ENCODE assay signal across 17 cellular contexts in genomic region chr14:32014498-32014897, GRCh38.
A peak's percentile ranks its signal among the peaks of the same experiment; 100 is the strongest.
DNase-seq lines count a peak whose midpoint lies in the region; ATAC-seq, FAIRE-seq and TF ChIP-seq lines count a peak whose summit lies in the region.
"Had no signal": no experiment of that assay in that cellular context is flagged by ENCODE, and none has a peak within 500 bp of the region (broad histone marks: within the 10 kb centered on the region; RNA-seq: fewer than 3 reads in every experiment).

No MANE protein-coding gene starts in this region.

- H3K9me3 ChIP-seq in HepG2 (ENCODE audit: low read length) (no peaks in the 10 kb centered on the region), right lobe of liver (no peaks in the 10 kb centered on the region), trophoblast cell (ENCODE audit: insufficient read depth, low read depth, low read length) (no peaks in the 10 kb centered on the region)
- H3K9me3 ChIP-seq: BLaER1 treated with 17β-estradiol and CSF1 and Interleukin-3, amounts not matched to agents 10 nM and 100 nM had no signal

- no peak for FAIRE-seq in HepG2 (lab: Jason Lieb, UNC)
- FAIRE-seq: GM12878 had no signal

- POLR2A ChIA-PET in HepG2 (lab: Yijun Ruan, JAX), result no interaction called here

- no peak for TF ChIP-seq EP300 in HepG2 (IDR thresholded peaks at IDR 0.05; ENCODE audit: low read depth in 2 of 2, low read length in 2 of 2)
- no peak for TF ChIP-seq EP300 in HepG2 (CRISPR knock-in tag; IDR thresholded peaks at IDR 0.05; ENCODE audit: borderline replicate concordance)

- peak overlapping the region; percentile 20 for H2BK12ac ChIP-seq in trophoblast cell (ENCODE audit: low read length)

- H3K27me3 ChIP-seq in HepG2 (ENCODE audit: control insufficient read depth in 1 of 2, insufficient read depth in 2 of 2, low read length in 2 of 2) (peaks cover 0 to 4% of the 10 kb centered on the region in 2 experiments; a peak in 1 of 5 replicates), right lobe of liver (no peaks in the 10 kb centered on the region), layer of hippocampus (ENCODE audit: control insufficient read depth, insufficient read depth, low read length) (no peaks in the 10 kb centered on the region), trophoblast cell (ENCODE audit: insufficient read depth, low read length) (no peaks in the 10 kb centered on the region)
- H3K27me3 ChIP-seq: BLaER1 treated with 17β-estradiol and CSF1 and Interleukin-3, amounts not matched to agents 10 nM and 100 nM had no signal

- peaks cover 27% of the 10 kb centered on the region for H3K4me1 ChIP-seq in HepG2 (ENCODE audit: insufficient read depth, low read length)
- no peaks in the 10 kb centered on the region for H3K4me1 ChIP-seq in right lobe of liver
- H3K4me1 ChIP-seq in trophoblast cell (ENCODE audit: control insufficient read depth in 1 of 2, insufficient read depth in 2 of 2, low read length in 2 of 2), result peaks cover 10 to 14% of the 10 kb centered on the region in 2 experiments

- no peaks in the 10 kb centered on the region for H3K36me3 ChIP-seq in HepG2 (replicated peaks in 1 of 2; ENCODE audit: control insufficient read depth in 1 of 2, insufficient read depth in 2 of 2, low read length in 2 of 2)
- no peaks in the 10 kb centered on the region for H3K36me3 ChIP-seq in right lobe of liver
- no peaks in the 10 kb centered on the region for H3K36me3 ChIP-seq in trophoblast cell (ENCODE audit: control insufficient read depth in 1 of 2, insufficient read depth in 2 of 2, low read length in 2 of 2)
- H3K36me3 ChIP-seq: BLaER1 treated with 17β-estradiol and CSF1 and Interleukin-3, amounts not matched to agents 10 nM and 100 nM had no signal

- H3K4me3 ChIP-seq in HepG2 (replicated peaks in 1 of 3; ENCODE audit: insufficient read depth in 1 of 3, low read depth in 2 of 3, low read length in 3 of 3) (no peak overlapping the region), right lobe of liver (no peak overlapping the region), trophoblast cell (ENCODE audit: low read depth, low read length) (no peak overlapping the region)
- H3K4me3 ChIP-seq: BLaER1 treated with 17β-estradiol and CSF1 and Interleukin-3, amounts not matched to agents 10 nM and 100 nM; GM12878 had no signal

- H4K8ac ChIP-seq in trophoblast cell (ENCODE audit: low read depth, low read length), result no peak overlapping the region

- H2AK5ac ChIP-seq in trophoblast cell (ENCODE audit: low read length), result no peak overlapping the region

- no peak overlapping the region for H4K91ac ChIP-seq in trophoblast cell (ENCODE audit: low read depth, low read length)

- intact Hi-C loops in HepG2 (cut with micrococcal nuclease; ENCODE audit: unreplicated experiment), result loop anchor here (5.0 kb wide), 1 partner anchor 238 kb away; no protein-coding TSS in a partner anchor
- intact Hi-C loops in right lobe of liver (cut with DNase I), result no loop called here
- intact Hi-C loops in posterior cingulate gyrus (cut with DNase I), result no loop called here

- BruUV-seq in HepG2 (replicated peaks; lab: Mats Ljungman, UMichigan), result no TSS peak

- no peak for TF ChIP-seq POLR2A in HepG2 (IDR thresholded peaks at IDR 0.05; ENCODE audit: insufficient read depth in 1 of 2, low read depth in 2 of 2, low read length in 2 of 2)
- no peak for TF ChIP-seq POLR2A in right lobe of liver (IDR thresholded peaks at IDR 0.05)

- no peak overlapping the region for H2AFZ ChIP-seq in HepG2 (ENCODE audit: low read length)
- H2AFZ ChIP-seq in trophoblast cell (ENCODE audit: insufficient read depth, low read length, poor library complexity), result peak overlapping the region; percentile 67

- no peaks in the 10 kb centered on the region for H3K79me2 ChIP-seq in HepG2 (ENCODE audit: insufficient read depth, low read length)
- peaks cover 2% of the 10 kb centered on the region for H3K79me2 ChIP-seq in trophoblast cell (ENCODE audit: control insufficient read depth, insufficient read depth, low read length, poor library complexity)

- H3K18ac ChIP-seq in trophoblast cell (ENCODE audit: low read length), result no peak overlapping the region

- H3K14ac ChIP-seq in trophoblast cell (ENCODE audit: low read length), result no peak overlapping the region

- H3K79me1 ChIP-seq in trophoblast cell (ENCODE audit: low read length), result peaks cover 2% of the 10 kb centered on the region

- H2BK5ac ChIP-seq in trophoblast cell (ENCODE audit: low read depth, low read length, poor library complexity), result no peak overlapping the region

- H3K27ac ChIP-seq in HepG2 (ENCODE audit: extremely low read length, insufficient read depth, low read length) (no peak overlapping the region), right lobe of liver (no peak overlapping the region), layer of hippocampus (ENCODE audit: low read depth, low read length) (peak overlapping the region; percentile 10), trophoblast cell (ENCODE audit: low read depth, low read length) (no peak overlapping the region)
- H3K27ac ChIP-seq: BLaER1 treated with 17β-estradiol and CSF1 and Interleukin-3, amounts not matched to agents 10 nM and 100 nM had no signal

- ATAC-seq in HepG2 (no peak), right lobe of liver (no peak)
- ATAC-seq: GM12878 had no signal

- DNase-seq in HepG2 (ENCODE audit: low spot score) (no peak), right lobe of liver (no peak), trophoblast cell (no peak), posterior cingulate gyrus (no peak), pons (ENCODE audit: low spot score) (no peak)
- DNase-seq: CD8-positive, alpha-beta memory T cell; COR-L47; DMS 273 treated with DMSO at 0.1 percent for 48 hours; DMS53; DND-41; EL; GOT3; H7; IMR-90 had no signal

- in situ Hi-C loops in HepG2 (cut with HindIII; ENCODE audit: extremely low pct_ligation_motif_present, low pct_unique_long_range_greater_than_20kb), result no loop called here

- 20% methylated on average over 4 of the region's 4 CpGs for WGBS in HepG2 (ENCODE audit: low lambda C conversion rate)
- 75% methylated on average over 4 of the region's 4 CpGs for WGBS in right lobe of liver (ENCODE audit: insufficient coverage, low coverage, low lambda C conversion rate, missing lambda C conversion rate)
- no CpG with 5 or more reads among the region's 4 CpGs for WGBS in trophoblast cell (ENCODE audit: extremely low coverage, insufficient coverage, insufficient read length)

- no peak overlapping the region for H3K23ac ChIP-seq in trophoblast cell (ENCODE audit: low read length)

- TF ChIP-seq CTCF in HepG2 (CRISPR knock-in tag; IDR thresholded peaks at IDR 0.05) (no peak), right lobe of liver (IDR thresholded peaks at IDR 0.05) (no peak)

- H2BK120ac ChIP-seq in trophoblast cell (ENCODE audit: insufficient read depth, low read length, poor library complexity), result no peak overlapping the region

- CTCF ChIA-PET in HepG2 (lab: Yijun Ruan, JAX; ENCODE audit: low intra/inter-chr PET ratio, low total read pairs), result no interaction called here

- H4K20me1 ChIP-seq in HepG2 (ENCODE audit: insufficient read depth, low read length), result no peaks in the 10 kb centered on the region
- H4K20me1 ChIP-seq: BLaER1 treated with 17β-estradiol and CSF1 and Interleukin-3, amounts not matched to agents 10 nM and 100 nM had no signal

- no peak overlapping the region for H3K4ac ChIP-seq in trophoblast cell (ENCODE audit: low read depth, low read length)

- no peak for TF ChIP-seq RAD21 in HepG2 (CRISPR knock-in tag; IDR thresholded peaks at IDR 0.05)

- H3K4me2 ChIP-seq in HepG2 (ENCODE audit: low read depth, low read length), result no peak overlapping the region
- no peak overlapping the region for H3K4me2 ChIP-seq in trophoblast cell (ENCODE audit: low read length)
- H3K4me2 ChIP-seq: BLaER1 treated with 17β-estradiol and CSF1 and Interleukin-3, amounts not matched to agents 10 nM and 100 nM had no signal

- H3K9ac ChIP-seq in HepG2 (ENCODE audit: insufficient read depth, low read depth, low read length) (no peak overlapping the region), trophoblast cell (ENCODE audit: low read length) (no peak overlapping the region)
- H3K9ac ChIP-seq: BLaER1 treated with 17β-estradiol and CSF1 and Interleukin-3, amounts not matched to agents 10 nM and 100 nM had no signal

- H4K12ac ChIP-seq in trophoblast cell (ENCODE audit: low read depth, low read length), result no peak overlapping the region

TF ChIP-seq in HepG2, 621 proteins besides CTCF, POLR2A, EP300 and RAD21:
- 0 out of 2 replicates have a peak, but pooled peaks have one; percentile 15 for TF ChIP-seq FOXA3 (CRISPR knock-in tag; IDR thresholded peaks at IDR 0.05)
- TF ChIP-seq FOSL1 (CRISPR knock-in tag; IDR thresholded peaks at IDR 0.05; ENCODE audit: borderline replicate concordance), result no peak
- 0 out of 2 replicates have a peak, but pooled peaks have one; percentile 59 for TF ChIP-seq FOXO4 (CRISPR knock-in tag; conservative IDR thresholded peaks at IDR 0.05)
- no peak for TF ChIP-seq FOXK2 (IDR thresholded peaks at IDR 0.05)
